1 cellular context compared by ENCODE assay signal in the genomic region with DNA sequence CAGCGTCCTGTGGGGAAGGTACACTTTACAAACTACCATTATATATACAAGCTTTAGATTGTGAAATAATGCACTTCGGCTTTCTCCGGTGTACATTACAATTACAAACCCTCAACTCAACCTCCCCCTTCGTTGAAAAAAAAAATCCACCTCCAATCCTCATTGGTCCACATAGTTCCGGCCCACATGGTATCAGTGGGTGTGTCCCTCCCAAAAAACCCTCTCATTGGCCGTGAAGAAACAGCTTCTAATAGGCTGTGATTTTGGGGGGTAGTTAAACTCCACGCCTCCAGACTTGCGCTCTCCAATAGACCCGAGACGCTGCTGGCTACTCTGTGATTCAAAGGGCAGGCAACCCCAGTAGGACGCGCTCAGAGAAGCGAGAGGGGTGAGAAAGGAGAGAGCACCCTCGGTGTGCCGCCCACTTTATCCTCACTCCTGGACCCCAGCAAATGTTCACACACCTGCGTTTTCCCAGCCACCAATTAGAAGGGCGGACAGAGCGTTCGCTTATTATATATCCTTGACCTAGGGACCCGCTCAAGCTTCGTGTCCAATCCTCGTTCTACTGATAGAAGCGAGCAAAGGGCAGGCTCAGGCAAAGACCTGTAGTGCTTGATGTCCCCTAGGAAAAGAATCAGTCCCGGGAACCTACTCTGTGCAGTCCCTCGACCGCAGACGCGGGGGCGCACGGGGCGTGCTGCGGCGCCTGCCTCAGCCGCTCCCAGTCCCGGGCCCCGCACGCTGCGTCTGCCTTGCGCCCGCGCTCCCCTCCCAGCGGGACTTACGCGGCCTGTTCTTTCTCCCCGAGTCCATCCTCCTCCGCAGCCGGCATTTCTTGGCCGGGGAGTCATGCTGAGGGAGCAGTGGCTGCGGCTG.
A peak's percentile ranks its signal among the peaks of the same experiment; 100 is the strongest.
TF ChIP-seq lines count a peak whose summit lies in the region.

No MANE protein-coding gene starts in this region.

TF ChIP-seq in HepG2, 621 proteins besides CTCF, POLR2A, EP300 and RAD21 (continued from another document and continues in another):
- TF ChIP-seq, protein P1, sequence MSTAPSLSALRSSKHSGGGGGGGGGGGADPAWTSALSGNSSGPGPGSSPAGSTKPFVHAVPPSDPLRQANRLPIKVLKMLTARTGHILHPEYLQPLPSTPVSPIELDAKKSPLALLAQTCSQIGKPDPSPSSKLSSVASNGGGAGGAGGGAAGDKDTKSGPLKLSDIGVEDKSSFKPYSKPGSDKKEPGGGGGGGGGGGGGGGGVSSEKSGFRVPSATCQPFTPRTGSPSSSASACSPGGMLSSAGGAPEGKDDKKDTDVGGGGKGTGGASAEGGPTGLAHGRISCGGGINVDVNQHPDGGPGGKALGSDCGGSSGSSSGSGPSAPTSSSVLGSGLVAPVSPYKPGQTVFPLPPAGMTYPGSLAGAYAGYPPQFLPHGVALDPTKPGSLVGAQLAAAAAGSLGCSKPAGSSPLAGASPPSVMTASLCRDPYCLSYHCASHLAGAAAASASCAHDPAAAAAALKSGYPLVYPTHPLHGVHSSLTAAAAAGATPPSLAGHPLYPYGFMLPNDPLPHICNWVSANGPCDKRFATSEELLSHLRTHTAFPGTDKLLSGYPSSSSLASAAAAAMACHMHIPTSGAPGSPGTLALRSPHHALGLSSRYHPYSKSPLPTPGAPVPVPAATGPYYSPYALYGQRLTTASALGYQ (CRISPR knock-in tag; IDR thresholded peaks at IDR 0.05), result peak; percentile 65; the same call in 1 of the 2 replicates
- TF ChIP-seq ZNF143 (CRISPR knock-in tag; IDR thresholded peaks at IDR 0.05) (0 out of 2 replicates have a peak, but pooled peaks have one; percentile 45), TOPORS (CRISPR knock-in tag; IDR thresholded peaks at IDR 0.05) (peak; percentile 0; the same call in 1 of the 2 replicates), SP2 (CRISPR knock-in tag; IDR thresholded peaks at IDR 0.05) (0 out of 2 replicates have a peak, but pooled peaks have one; percentile 25), ESRRA (CRISPR knock-in tag; IDR thresholded peaks at IDR 0.05; ENCODE audit: low read depth) (no peak), ZMAT3 (CRISPR knock-in tag; conservative IDR thresholded peaks at IDR 0.05) (peak; percentile 88), SALL1 (CRISPR knock-in tag; IDR thresholded peaks at IDR 0.05) (peak; percentile 54; the same call in 1 of the 2 replicates), CEBPG (CRISPR knock-in tag; IDR thresholded peaks at IDR 0.05) (peak; percentile 89), KDM5B (CRISPR knock-in tag; IDR thresholded peaks at IDR 0.05; ENCODE audit: borderline replicate concordance) (peak; percentile 28; the same call in 1 of the 2 replicates), KLF16 (CRISPR knock-in tag; IDR thresholded peaks at IDR 0.05) (peak in 1 of 2 experiments; percentile 76; a peak in 2 of 4 replicates), ATRX (CRISPR knock-in tag; IDR thresholded peaks at IDR 0.05; ENCODE audit: borderline replicate concordance) (no peak), ZNF225 (CRISPR knock-in tag; IDR thresholded peaks at IDR 0.05) (peak; percentile 72; the same call in 1 of the 2 replicates), SP1 (IDR thresholded peaks at IDR 0.05) (no peak), SP1 (CRISPR knock-in tag; IDR thresholded peaks at IDR 0.05) (peak; percentile 37), ZNF33B (CRISPR knock-in tag; IDR thresholded peaks at IDR 0.05) (0 out of 2 replicates have a peak, but pooled peaks have one; percentile 11), ZNF263 (CRISPR knock-in tag; IDR thresholded peaks at IDR 0.05) (peak; percentile 64; the same call in 1 of the 2 replicates), MAZ (IDR thresholded peaks at IDR 0.05; ENCODE audit: borderline replicate concordance, low read depth, low read length) (no peak), MAZ (CRISPR knock-in tag; IDR thresholded peaks at IDR 0.05; ENCODE audit: low read depth) (peak; percentile 20; the same call in 1 of the 2 replicates), ZNF234 (CRISPR knock-in tag; conservative IDR thresholded peaks at IDR 0.05) (no peak), SNRNP70 (IDR thresholded peaks at IDR 0.05; ENCODE audit: low read depth, low read length) (no peak), ZNF629 (CRISPR knock-in tag; conservative IDR thresholded peaks at IDR 0.05) (0 out of 2 replicates have a peak, but pooled peaks have one; percentile 6), ZNF879 (CRISPR knock-in tag; IDR thresholded peaks at IDR 0.05) (0 out of 2 replicates have a peak, but pooled peaks have one; percentile 54), FLYWCH1 (CRISPR knock-in tag; IDR thresholded peaks at IDR 0.05) (no peak), KAT7 (CRISPR knock-in tag; IDR thresholded peaks at IDR 0.05; ENCODE audit: borderline replicate concordance) (peak; percentile 39), JUND (CRISPR knock-in tag; IDR thresholded peaks at IDR 0.05) (no peak), ZNF570 (CRISPR knock-in tag; IDR thresholded peaks at IDR 0.05; ENCODE audit: borderline replicate concordance) (no peak), CBX5 (CRISPR knock-in tag; IDR thresholded peaks at IDR 0.05; ENCODE audit: borderline replicate concordance) (peak; percentile 81; the same call in 1 of the 2 replicates), IRF2 (CRISPR knock-in tag; IDR thresholded peaks at IDR 0.05) (peak; percentile 25; the same call in 1 of the 2 replicates), ZNF12 (CRISPR knock-in tag; IDR thresholded peaks at IDR 0.05) (peak; percentile 54; the same call in 1 of the 2 replicates), MTF2 (CRISPR knock-in tag; IDR thresholded peaks at IDR 0.05; ENCODE audit: borderline replicate concordance) (peak; percentile 90; the same call in 1 of the 2 replicates), AHR (CRISPR knock-in tag; IDR thresholded peaks at IDR 0.05) (0 out of 2 replicates have a peak, but pooled peaks have one; percentile 49), TARDBP (CRISPR knock-in tag; IDR thresholded peaks at IDR 0.05) (peak; percentile 56; the same call in 1 of the 2 replicates), ZNF207 (IDR thresholded peaks at IDR 0.05; ENCODE audit: borderline replicate concordance) (no peak), ZNF777 (CRISPR knock-in tag; IDR thresholded peaks at IDR 0.05) (peak; percentile 26; the same call in 1 of the 2 replicates)
- TF ChIP-seq, protein P2, sequence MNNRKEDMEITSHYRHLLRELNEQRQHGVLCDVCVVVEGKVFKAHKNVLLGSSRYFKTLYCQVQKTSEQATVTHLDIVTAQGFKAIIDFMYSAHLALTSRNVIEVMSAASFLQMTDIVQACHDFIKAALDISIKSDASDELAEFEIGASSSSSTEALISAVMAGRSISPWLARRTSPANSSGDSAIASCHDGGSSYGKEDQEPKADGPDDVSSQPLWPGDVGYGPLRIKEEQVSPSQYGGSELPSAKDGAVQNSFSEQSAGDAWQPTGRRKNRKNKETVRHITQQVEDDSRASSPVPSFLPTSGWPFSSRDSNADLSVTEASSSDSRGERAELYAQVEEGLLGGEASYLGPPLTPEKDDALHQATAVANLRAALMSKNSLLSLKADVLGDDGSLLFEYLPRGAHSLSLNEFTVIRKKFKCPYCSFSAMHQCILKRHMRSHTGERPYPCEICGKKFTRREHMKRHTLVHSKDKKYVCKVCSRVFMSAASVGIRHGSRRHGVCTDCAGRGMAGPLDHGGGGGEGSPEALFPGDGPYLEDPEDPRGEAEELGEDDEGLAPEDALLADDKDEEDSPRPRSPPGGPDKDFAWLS (CRISPR knock-in tag; IDR thresholded peaks at IDR 0.05; ENCODE audit: borderline replicate concordance), result no peak
- TF ChIP-seq, protein P3, sequence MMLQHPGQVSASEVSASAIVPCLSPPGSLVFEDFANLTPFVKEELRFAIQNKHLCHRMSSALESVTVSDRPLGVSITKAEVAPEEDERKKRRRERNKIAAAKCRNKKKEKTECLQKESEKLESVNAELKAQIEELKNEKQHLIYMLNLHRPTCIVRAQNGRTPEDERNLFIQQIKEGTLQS (CRISPR knock-in tag; IDR thresholded peaks at IDR 0.05), result no peak
- TF ChIP-seq, protein P4, sequence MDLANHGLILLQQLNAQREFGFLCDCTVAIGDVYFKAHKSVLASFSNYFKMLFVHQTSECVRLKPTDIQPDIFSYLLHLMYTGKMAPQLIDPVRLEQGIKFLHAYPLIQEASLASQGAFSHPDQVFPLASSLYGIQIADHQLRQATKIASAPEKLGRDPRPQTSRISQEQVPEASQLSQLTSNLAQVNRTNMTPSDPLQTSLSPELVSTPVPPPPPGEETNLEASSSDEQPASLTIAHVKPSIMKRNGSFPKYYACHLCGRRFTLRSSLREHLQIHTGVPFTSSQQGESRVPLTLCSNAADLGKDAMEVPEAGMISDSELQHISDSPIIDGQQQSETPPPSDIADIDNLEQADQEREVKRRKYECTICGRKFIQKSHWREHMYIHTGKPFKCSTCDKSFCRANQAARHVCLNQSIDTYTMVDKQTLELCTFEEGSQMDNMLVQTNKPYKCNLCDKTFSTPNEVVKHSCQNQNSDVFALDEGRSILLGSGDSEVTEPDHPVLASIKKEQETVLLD (CRISPR knock-in tag; IDR thresholded peaks at IDR 0.05; ENCODE audit: low read depth), result 0 out of 2 replicates have a peak, but pooled peaks have one; percentile 53
- TF ChIP-seq, protein P5, sequence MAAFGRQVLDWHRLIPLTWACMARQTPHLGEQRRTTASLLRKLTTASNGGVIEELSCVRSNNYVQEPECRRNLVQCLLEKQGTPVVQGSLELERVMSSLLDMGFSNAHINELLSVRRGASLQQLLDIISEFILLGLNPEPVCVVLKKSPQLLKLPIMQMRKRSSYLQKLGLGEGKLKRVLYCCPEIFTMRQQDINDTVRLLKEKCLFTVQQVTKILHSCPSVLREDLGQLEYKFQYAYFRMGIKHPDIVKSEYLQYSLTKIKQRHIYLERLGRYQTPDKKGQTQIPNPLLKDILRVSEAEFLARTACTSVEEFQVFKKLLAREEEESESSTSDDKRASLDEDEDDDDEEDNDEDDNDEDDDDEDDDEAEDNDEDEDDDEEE (CRISPR knock-in tag; IDR thresholded peaks at IDR 0.05), result peak; percentile 63; the same call in 1 of the 2 replicates
- TF ChIP-seq, protein P6, sequence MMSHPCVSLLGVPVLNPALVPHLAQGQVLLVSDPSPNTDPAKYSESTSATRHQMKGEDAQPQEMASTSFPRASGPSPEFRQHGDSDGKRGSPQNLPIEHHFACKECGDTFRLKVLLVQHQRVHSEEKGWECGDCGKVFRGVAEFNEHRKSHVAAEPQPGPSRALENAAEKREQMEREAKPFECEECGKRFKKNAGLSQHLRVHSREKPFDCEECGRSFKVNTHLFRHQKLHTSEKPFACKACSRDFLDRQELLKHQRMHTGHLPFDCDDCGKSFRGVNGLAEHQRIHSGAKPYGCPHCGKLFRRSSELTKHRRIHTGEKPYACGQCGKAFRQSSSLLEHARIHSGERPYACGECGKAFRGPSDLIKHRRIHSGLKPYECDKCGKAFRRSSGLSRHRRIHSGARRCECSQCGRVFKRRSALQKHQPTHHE (CRISPR knock-in tag; IDR thresholded peaks at IDR 0.05; ENCODE audit: borderline replicate concordance), result no peak
- TF ChIP-seq, protein P7, sequence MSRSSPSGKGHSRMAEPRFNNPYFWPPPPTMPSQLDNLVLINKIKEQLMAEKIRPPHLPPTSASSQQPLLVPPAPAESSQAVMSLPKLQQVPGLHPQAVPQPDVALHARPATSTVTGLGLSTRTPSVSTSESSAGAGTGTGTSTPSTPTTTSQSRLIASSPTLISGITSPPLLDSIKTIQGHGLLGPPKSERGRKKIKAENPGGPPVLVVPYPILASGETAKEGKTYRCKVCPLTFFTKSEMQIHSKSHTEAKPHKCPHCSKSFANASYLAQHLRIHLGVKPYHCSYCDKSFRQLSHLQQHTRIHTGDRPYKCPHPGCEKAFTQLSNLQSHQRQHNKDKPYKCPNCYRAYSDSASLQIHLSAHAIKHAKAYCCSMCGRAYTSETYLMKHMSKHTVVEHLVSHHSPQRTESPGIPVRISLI (CRISPR knock-in tag; IDR thresholded peaks at IDR 0.05; ENCODE audit: borderline replicate concordance), result peak; percentile 99
- TF ChIP-seq, protein P8, sequence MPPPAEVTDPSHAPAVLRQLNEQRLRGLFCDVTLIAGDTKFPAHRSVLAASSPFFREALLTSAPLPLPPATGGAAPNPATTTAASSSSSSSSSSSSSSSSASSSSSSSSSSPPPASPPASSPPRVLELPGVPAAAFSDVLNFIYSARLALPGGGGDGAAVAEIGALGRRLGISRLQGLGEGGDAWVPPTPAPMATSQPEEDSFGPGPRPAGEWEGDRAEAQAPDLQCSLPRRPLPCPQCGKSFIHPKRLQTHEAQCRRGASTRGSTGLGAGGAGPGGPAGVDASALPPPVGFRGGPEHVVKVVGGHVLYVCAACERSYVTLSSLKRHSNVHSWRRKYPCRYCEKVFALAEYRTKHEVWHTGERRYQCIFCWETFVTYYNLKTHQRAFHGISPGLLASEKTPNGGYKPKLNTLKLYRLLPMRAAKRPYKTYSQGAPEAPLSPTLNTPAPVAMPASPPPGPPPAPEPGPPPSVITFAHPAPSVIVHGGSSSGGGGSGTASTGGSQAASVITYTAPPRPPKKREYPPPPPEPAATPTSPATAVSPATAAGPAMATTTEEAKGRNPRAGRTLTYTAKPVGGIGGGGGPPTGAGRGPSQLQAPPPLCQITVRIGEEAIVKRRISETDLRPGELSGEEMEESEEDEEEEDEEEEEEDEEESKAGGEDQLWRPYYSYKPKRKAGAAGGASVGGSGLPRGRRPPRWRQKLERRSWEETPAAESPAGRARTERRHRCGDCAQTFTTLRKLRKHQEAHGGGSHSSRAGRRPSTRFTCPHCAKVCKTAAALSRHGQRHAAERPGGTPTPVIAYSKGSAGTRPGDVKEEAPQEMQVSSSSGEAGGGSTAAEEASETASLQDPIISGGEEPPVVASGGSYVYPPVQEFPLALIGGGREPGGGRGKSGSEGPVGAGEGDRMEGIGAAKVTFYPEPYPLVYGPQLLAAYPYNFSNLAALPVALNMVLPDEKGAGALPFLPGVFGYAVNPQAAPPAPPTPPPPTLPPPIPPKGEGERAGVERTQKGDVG (CRISPR knock-in tag; IDR thresholded peaks at IDR 0.05; ENCODE audit: borderline replicate concordance), result no peak
- TF ChIP-seq, protein P9, sequence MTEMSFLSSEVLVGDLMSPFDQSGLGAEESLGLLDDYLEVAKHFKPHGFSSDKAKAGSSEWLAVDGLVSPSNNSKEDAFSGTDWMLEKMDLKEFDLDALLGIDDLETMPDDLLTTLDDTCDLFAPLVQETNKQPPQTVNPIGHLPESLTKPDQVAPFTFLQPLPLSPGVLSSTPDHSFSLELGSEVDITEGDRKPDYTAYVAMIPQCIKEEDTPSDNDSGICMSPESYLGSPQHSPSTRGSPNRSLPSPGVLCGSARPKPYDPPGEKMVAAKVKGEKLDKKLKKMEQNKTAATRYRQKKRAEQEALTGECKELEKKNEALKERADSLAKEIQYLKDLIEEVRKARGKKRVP (CRISPR knock-in tag; IDR thresholded peaks at IDR 0.05), result peak in 1 of 2 experiments; percentile 44; a peak in 1 of 4 replicates
